In genomic region chr10:69451784-69452251, GRCh38 we compare ENCODE assay signal across 9 cellular contexts. TPM values are rescaled to one million over a fixed set of nuclear protein-coding genes. Genes with fewer than 3 reads are reported as not detected.
A peak's percentile ranks its signal among the peaks of the same experiment; 100 is the strongest.
DNase-seq lines count a peak whose midpoint lies in the region; ATAC-seq and TF ChIP-seq lines count a peak whose summit lies in the region.
"Had no signal": no experiment of that assay in that cellular context is flagged by ENCODE, and none has a peak within 500 bp of the region (broad histone marks: within the 10 kb centered on the region; RNA-seq: fewer than 3 reads in every experiment).

No MANE protein-coding gene starts in this region.

- H3K9me3 ChIP-seq in NT2/D1 (ENCODE audit: insufficient read depth, low read length) = no peaks in the 10 kb centered on the region
- H3K9me3 ChIP-seq in mucosa of stomach (ENCODE audit: control insufficient read depth, low read length) = no peaks in the 10 kb centered on the region

- H3K36me3 ChIP-seq in NT2/D1 (ENCODE audit: insufficient read depth, insufficient read length, low read length) (no peaks in the 10 kb centered on the region), mucosa of stomach (ENCODE audit: control insufficient read depth, insufficient read depth, low read length) (no peaks in the 10 kb centered on the region)

- DNase-seq in NCI-H82 (lab: John Stamatoyannopoulos, UW) = peak; percentile 57
- no peak for DNase-seq in NCI-H82 treated with DMSO at 0.1 percent for 48 hours (lab: John Stamatoyannopoulos, UW; ENCODE audit: unreplicated experiment)
- DNase-seq in NT2/D1 (ENCODE audit: low read depth, low spot score) = no peak
- DNase-seq in dorsolateral prefrontal cortex = peak in 2 of 10 donors; percentile 21 to 40
- no peak for DNase-seq in NCI-H1694 (lab: John Stamatoyannopoulos, UW)
- DNase-seq in SKM-1 (lab: John Stamatoyannopoulos, UW; ENCODE audit: unreplicated experiment) = no peak
- DNase-seq: DND-41 had no signal

- H3K27ac ChIP-seq in dorsolateral prefrontal cortex = peak overlapping the region in 58 of 59 donors; percentile 29 to 97 (median 82)

- H3K4me3 ChIP-seq in NT2/D1 (ENCODE audit: insufficient read length, low read depth) (peak overlapping the region; percentile 65), dorsolateral prefrontal cortex (peak overlapping the region; percentile 69 to 100 (median 92)), mucosa of stomach (ENCODE audit: low read length) (peak overlapping the region; percentile 38)

- H3K4me1 ChIP-seq in NT2/D1 (ENCODE audit: insufficient read depth, insufficient read length) (peaks cover 10% of the 10 kb centered on the region), mucosa of stomach (ENCODE audit: control insufficient read depth, insufficient read depth, low read length) (peaks cover 81% of the 10 kb centered on the region)

- no peak for TF ChIP-seq CTCF in dorsolateral prefrontal cortex (IDR thresholded peaks at IDR 0.05 in 54 of 56, conservative IDR thresholded peaks at IDR 0.05 in 2 of 56; ENCODE audit: low read depth in 1 of 56, partially characterized antibody in 56 of 56)

- intact Hi-C loops in dorsolateral prefrontal cortex (cut with DNase I) = loop anchor here (2.0 to 5.0 kb wide), 3 partner anchors 40 to 51 kb away; no protein-coding TSS in a partner anchor

- peaks cover 25% of the 10 kb centered on the region for H3K27me3 ChIP-seq in NT2/D1 (ENCODE audit: insufficient read depth, insufficient read length)
- no peaks in the 10 kb centered on the region for H3K27me3 ChIP-seq in dorsolateral prefrontal cortex
- no peaks in the 10 kb centered on the region for H3K27me3 ChIP-seq in mucosa of stomach (ENCODE audit: control insufficient read depth, insufficient read depth, low read length)

- H3K9ac ChIP-seq in NT2/D1 (ENCODE audit: insufficient read length, low read depth) = peak overlapping the region; percentile 72
- peak overlapping the region; percentile 88 for H3K9ac ChIP-seq in mucosa of stomach (ENCODE audit: low read length)

- ATAC-seq in HG03039 (IDR thresholded peaks at IDR 0.05; ENCODE audit: unreplicated experiment) = no peak

RNA-seq across cellular contexts. Expression of gene TSPAN15, which starts 0.6 kb away (rescaled TPM):
- 100 to 1,000 TPM in 10 of 120 experiments, 10 to 100 TPM in 109, 1 to 10 TPM in 1; 8.7 to 188 (median 44.2) TPM for total RNA-seq in dorsolateral prefrontal cortex

RNA-seq across cellular contexts. Expression of gene TACR2, which starts 35.1 kb away (rescaled TPM):
- 1 to 10 TPM in 27 of 120 experiments, under 1 TPM in 86, not detected in 7; 0.20 to 2.4 (median 0.75) TPM for total RNA-seq in dorsolateral prefrontal cortex

Comparison
In these comparisons a context has a peak if more than half of its experiments do, and no peak if none do; other contexts are left out.
1. H3K4me3 ChIP-seq: peak in every context shown above with its lines; median percentile 92 in dorsolateral prefrontal cortex; 65 in NT2/D1; 38 in mucosa of stomach.